13 cellular contexts compared by ENCODE assay signal in the genomic region with DNA sequence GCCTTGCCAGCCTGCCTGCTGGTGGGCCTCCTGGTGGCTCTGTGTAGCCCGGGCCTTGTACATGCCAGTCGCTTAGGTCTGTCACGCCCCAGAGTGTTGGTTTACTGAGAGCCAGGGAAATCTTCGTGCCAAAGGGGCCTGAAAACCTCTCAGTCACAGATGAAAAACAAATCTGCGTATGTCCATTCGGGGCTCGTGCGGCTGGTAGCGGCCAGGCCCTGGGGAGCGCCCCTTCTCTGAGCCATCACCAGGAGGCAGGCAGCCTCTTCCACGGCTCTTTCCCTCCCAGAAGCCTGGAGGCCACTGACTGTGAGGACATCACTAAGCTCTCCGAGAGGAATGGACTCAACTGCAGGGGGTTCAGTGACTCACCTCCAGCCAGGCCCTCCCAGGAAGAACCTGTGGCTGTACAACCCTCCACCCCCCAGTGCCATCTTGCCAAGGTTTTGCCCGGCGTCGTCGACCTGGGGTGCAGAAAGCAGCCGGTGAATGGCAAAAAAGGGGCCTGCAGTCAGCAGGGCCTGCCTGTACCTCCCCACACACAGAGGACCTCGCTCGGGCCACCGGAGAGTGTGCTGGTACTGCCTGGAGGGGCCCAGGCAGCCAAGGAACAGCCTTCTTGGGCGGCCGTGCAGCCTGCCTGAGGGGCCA.
DNase-seq lines count a peak whose midpoint lies in the region; ATAC-seq and TF ChIP-seq lines count a peak whose summit lies in the region.
"Had no signal": no experiment of that assay in that cellular context is flagged by ENCODE, and none has a peak within 500 bp of the region (broad histone marks: within the 10 kb centered on the region; RNA-seq: fewer than 3 reads in every experiment).

No MANE protein-coding gene starts in this region.

- peaks cover 15% of the 10 kb centered on the region for H3K27me3 Mint-ChIP-seq in MCF 10A (ENCODE audit: insufficient read depth, unreplicated experiment)
- H3K27me3 Mint-ChIP-seq: activated CD4-positive, alpha-beta memory T cell treated with anti-CD3 and anti-CD28 coated beads for 36 hours had no signal

- H3K4me1 Mint-ChIP-seq in MCF 10A (ENCODE audit: insufficient read depth, unreplicated experiment) = no peaks in the 10 kb centered on the region

- intact Hi-C loops in MCF 10A (cut with micrococcal nuclease) (no loop called here), breast epithelium (cut with DNase I; ENCODE audit: low total_unique reads) (no loop called here), aorta (cut with DNase I) (no loop called here)

- peak; percentile 41 for DNase-seq in MCF 10A (ENCODE audit: unreplicated experiment)
- no peak for DNase-seq in breast epithelium (ENCODE audit: low spot score in 2 of 2)
- peak; percentile 62 for DNase-seq in WERI-Rb-1
- peak in 1 of 2 donors; percentile 42 for DNase-seq in aorta
- no peak for DNase-seq in SKM-1 (lab: John Stamatoyannopoulos, UW; ENCODE audit: unreplicated experiment)
- DNase-seq in GM19240 (ENCODE audit: insufficient read length, low spot score) = no peak
- no peak for DNase-seq in activated gamma-delta T cell (lab: John Stamatoyannopoulos, UW)
- DNase-seq: activated CD4-positive, alpha-beta memory T cell treated with anti-CD3 and anti-CD28 coated beads for 36 hours; left colon; NCI-H1436 treated with DMSO at 0.1 percent for 48 hours; SW 1271 had no signal

- no peaks in the 10 kb centered on the region for H3K9me3 Mint-ChIP-seq in MCF 10A (ENCODE audit: unreplicated experiment)
- H3K9me3 Mint-ChIP-seq: activated CD4-positive, alpha-beta memory T cell treated with anti-CD3 and anti-CD28 coated beads for 36 hours had no signal

- WGBS in aorta, 2 donors = 80 to 91% methylated on average over 22 of the region's 22 CpGs

- H3K27ac ChIP-seq in breast epithelium (no peak overlapping the region), WERI-Rb-1 (no peak overlapping the region), aorta (ENCODE audit: low read depth in 1 of 2, low read length in 2 of 2) (no peak overlapping the region)

- ATAC-seq in esophagus mucosa = peak; percentile 22
- peak; percentile 28 for ATAC-seq in aorta (ENCODE audit: low FRiP score)
- ATAC-seq: left colon, sciatic nerve had no signal

- TF ChIP-seq CTCF in MCF 10A (IDR thresholded peaks at IDR 0.05; ENCODE audit: unreplicated experiment) (no peak), breast epithelium (IDR thresholded peaks at IDR 0.05) (no peak), WERI-Rb-1 (IDR thresholded peaks at IDR 0.05; ENCODE audit: low read depth, low read length) (peak; percentile 44)

- no peaks in the 10 kb centered on the region for H3K36me3 Mint-ChIP-seq in MCF 10A (ENCODE audit: insufficient read depth, unreplicated experiment)
- H3K36me3 Mint-ChIP-seq: activated CD4-positive, alpha-beta memory T cell treated with anti-CD3 and anti-CD28 coated beads for 36 hours had no signal

- no peak overlapping the region for H3K27ac Mint-ChIP-seq in MCF 10A (ENCODE audit: low read depth, unreplicated experiment)
- H3K27ac Mint-ChIP-seq: activated CD4-positive, alpha-beta memory T cell treated with anti-CD3 and anti-CD28 coated beads for 36 hours had no signal

- H3K4me3 ChIP-seq in breast epithelium (no peak overlapping the region), WERI-Rb-1 (ENCODE audit: low read depth, low read length) (no peak overlapping the region), aorta (ENCODE audit: low read length in 2 of 2) (no peak overlapping the region)

- H3K27me3 ChIP-seq in breast epithelium = peaks cover 0 to 31% of the 10 kb centered on the region in 2 donors
- H3K27me3 ChIP-seq in WERI-Rb-1 (ENCODE audit: insufficient read depth, low read depth, severe bottlenecking) = no peaks in the 10 kb centered on the region
- no peaks in the 10 kb centered on the region for H3K27me3 ChIP-seq in aorta (ENCODE audit: control insufficient read depth in 1 of 2, insufficient read depth in 2 of 2, low read length in 1 of 2)

- BruUV-seq in MCF 10A (replicated peaks; lab: Mats Ljungman, UMichigan) = no TSS peak

- POLR2A ChIA-PET in MCF 10A (lab: Yijun Ruan, JAX) = no interaction called here

- H3K4me1 ChIP-seq in breast epithelium (no peaks in the 10 kb centered on the region), aorta (ENCODE audit: control insufficient read depth in 1 of 2, insufficient read depth in 2 of 2, low read length in 2 of 2) (no peaks in the 10 kb centered on the region)

- H3K9me3 ChIP-seq in breast epithelium (no peaks in the 10 kb centered on the region), WERI-Rb-1 (ENCODE audit: severe bottlenecking) (no peaks in the 10 kb centered on the region), aorta (ENCODE audit: control insufficient read depth, low read length) (no peaks in the 10 kb centered on the region)

- CTCF ChIA-PET in MCF 10A (lab: Yijun Ruan, JAX) = no interaction called here

- no peak overlapping the region for H3K4me3 Mint-ChIP-seq in MCF 10A (ENCODE audit: unreplicated experiment)
- H3K4me3 Mint-ChIP-seq: activated CD4-positive, alpha-beta memory T cell treated with anti-CD3 and anti-CD28 coated beads for 36 hours had no signal

- H3K36me3 ChIP-seq in breast epithelium (no peaks in the 10 kb centered on the region), WERI-Rb-1 (no peaks in the 10 kb centered on the region), aorta (ENCODE audit: control insufficient read depth in 1 of 2, insufficient read depth in 2 of 2, low read length in 1 of 2) (no peaks in the 10 kb centered on the region)

- TF ChIP-seq POLR2A in breast epithelium (IDR thresholded peaks at IDR 0.05) = no peak

Comparison
In these comparisons a context has a peak if more than half of its experiments do, and no peak if none do; other contexts are left out.
1. DNase-seq: peak in MCF 10A (single experiment) and WERI-Rb-1 (single experiment); none in breast epithelium (0 of 2), SKM-1 (single experiment), GM19240 (single experiment) and activated gamma-delta T cell (single experiment).